In the genomic region with DNA sequence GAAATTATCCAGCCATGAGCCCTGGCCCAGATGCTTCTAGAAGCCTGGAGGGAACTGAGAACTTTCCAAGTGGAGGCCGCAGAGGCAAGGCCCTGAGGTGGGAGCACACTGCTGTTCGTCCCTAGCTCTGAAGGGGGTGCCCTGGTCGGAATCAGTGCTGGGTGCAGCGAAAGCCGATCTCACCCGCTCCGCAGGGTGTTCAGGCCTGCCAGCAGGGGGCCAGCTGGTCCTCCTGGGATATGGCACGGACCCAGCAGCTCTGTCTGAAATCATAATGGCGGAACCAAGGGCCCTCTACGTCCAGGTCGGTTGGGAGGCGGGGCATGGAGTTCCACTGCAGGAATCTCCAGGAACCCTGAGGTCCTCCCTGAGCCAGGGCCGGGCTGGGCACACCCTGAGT, we compare ENCODE assay signal across 7 cellular contexts. TPM values are rescaled to one million over a fixed set of nuclear protein-coding genes. Genes with fewer than 3 reads are reported as not detected.
"Had no signal": no experiment of that assay in that cellular context is flagged by ENCODE, and none has a peak within 500 bp of the region (broad histone marks: within the 10 kb centered on the region; RNA-seq: fewer than 3 reads in every experiment).

No MANE protein-coding gene starts in this region.

RNA-seq across cellular contexts. Expression of a gene that starts 40.7 kb away (rescaled TPM):
- total RNA-seq: M059J, OCI-LY7, PC-9, Right ventricle myocardium inferior, RPMI7951, SJCRH30, SK-MEL-5 had no signal
